ENCODE assay signal across 30 cellular contexts in the genomic region with DNA sequence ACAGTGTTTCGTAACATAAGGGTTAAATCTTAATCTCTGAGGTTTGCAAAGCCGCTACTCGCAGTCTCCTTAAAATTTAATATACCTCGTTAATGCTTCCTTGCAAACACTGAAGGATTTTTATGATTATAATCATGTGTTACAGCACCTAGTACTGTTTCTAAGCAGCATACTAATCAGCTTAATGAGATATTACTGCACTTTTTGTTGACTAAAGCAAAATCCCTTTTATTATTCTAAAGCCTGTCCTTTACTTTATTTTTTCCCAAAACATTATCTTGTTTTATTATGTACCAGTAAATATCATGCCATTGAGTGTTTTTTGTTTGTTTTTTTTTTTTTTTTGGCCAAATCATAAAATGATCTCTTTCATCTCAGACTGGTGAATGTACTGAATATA.
"Had no signal": no experiment of that assay in that cellular context is flagged by ENCODE, and none has a peak within 500 bp of the region (broad histone marks: within the 10 kb centered on the region; RNA-seq: fewer than 3 reads in every experiment).

No MANE protein-coding gene starts in this region.

- H3K27me3 Mint-ChIP-seq: stimulated activated naive B cell treated with anti-CD40 and anti-IgM and Interleukin-4, amounts not matched to agents 10 μg/mL and 1 μg/mL and 100 μg/mL, for 72 hours had no signal

- H3K27ac ChIP-seq: left lung, lower lobe of right lung, pancreas, prostate gland, skin epidermis, stomach, testis, thyroid gland, transverse colon, upper lobe of left lung, vagina had no signal

- H3K9me3 Mint-ChIP-seq: immature natural killer cell; nephron; neural crest cell; stimulated activated naive B cell treated with anti-CD40 and anti-IgM and Interleukin-4, amounts not matched to agents 10 μg/mL and 1 μg/mL and 100 μg/mL, for 72 hours had no signal

- H3K4me3 Mint-ChIP-seq: immature natural killer cell; naive thymus-derived CD8-positive, alpha-beta T cell; nephron; neural crest cell; stimulated activated naive B cell treated with anti-CD40 and anti-IgM and Interleukin-4, amounts not matched to agents 10 μg/mL and 1 μg/mL and 100 μg/mL, for 72 hours had no signal

- H3K27ac Mint-ChIP-seq: immature natural killer cell; naive thymus-derived CD8-positive, alpha-beta T cell; nephron; stimulated activated naive B cell treated with anti-CD40 and anti-IgM and Interleukin-4, amounts not matched to agents 10 μg/mL and 1 μg/mL and 100 μg/mL, for 72 hours had no signal

- H3K36me3 Mint-ChIP-seq: immature natural killer cell; naive thymus-derived CD8-positive, alpha-beta T cell; stimulated activated naive B cell treated with anti-CD40 and anti-IgM and Interleukin-4, amounts not matched to agents 10 μg/mL and 1 μg/mL and 100 μg/mL, for 72 hours had no signal

- FAIRE-seq: islet of Langerhans, kidney, pancreas had no signal

- H3K4me1 Mint-ChIP-seq: immature natural killer cell; naive thymus-derived CD8-positive, alpha-beta T cell; stimulated activated naive B cell treated with anti-CD40 and anti-IgM and Interleukin-4, amounts not matched to agents 10 μg/mL and 1 μg/mL and 100 μg/mL, for 72 hours had no signal

- DNase-seq: immature natural killer cell; kidney; left colon; left lung; lower lobe of right lung; mammary epithelial cell; mesenchymal stem cell; naive thymus-derived CD8-positive, alpha-beta T cell; nucleus accumbens; pancreas; posterior cingulate gyrus; retina; right cardiac atrium; stimulated activated CD4-positive, alpha-beta T cell treated with anti-CD3 and anti-CD28 coated beads, Interleukin-12 subunit alpha, Interleukin-12 subunit beta, amount 100 ng/mL, for 4 hours; stimulated activated CD4-positive, alpha-beta T cell treated with anti-CD3 and anti-CD28 coated beads, Interleukin-15, amount 100 ng/mL, for 24 hours; stimulated activated CD4-positive, alpha-beta T cell treated with anti-CD3 and anti-CD28 coated beads, Interleukin-2, amount 100 ng/mL, for 24 hours; stimulated activated CD4-positive, alpha-beta T cell treated with anti-CD3 and anti-CD28 coated beads, Interleukin-4, amount 100 ng/mL, for 1 hour; stimulated activated naive B cell treated with anti-CD40 and anti-IgM and Interleukin-4, amounts not matched to agents 10 μg/mL and 1 μg/mL and 100 μg/mL, for 72 hours; stimulated activated naive CD8-positive, alpha-beta T cell treated with anti-CD3 and anti-CD28 coated beads, Interleukin-15, Interleukin-2, amounts not matched to agents 100 U/mL and 50 U/mL, for 24 hours; stomach; testis; thyroid gland; transverse colon; upper lobe of left lung had no signal
